In the genomic region with DNA sequence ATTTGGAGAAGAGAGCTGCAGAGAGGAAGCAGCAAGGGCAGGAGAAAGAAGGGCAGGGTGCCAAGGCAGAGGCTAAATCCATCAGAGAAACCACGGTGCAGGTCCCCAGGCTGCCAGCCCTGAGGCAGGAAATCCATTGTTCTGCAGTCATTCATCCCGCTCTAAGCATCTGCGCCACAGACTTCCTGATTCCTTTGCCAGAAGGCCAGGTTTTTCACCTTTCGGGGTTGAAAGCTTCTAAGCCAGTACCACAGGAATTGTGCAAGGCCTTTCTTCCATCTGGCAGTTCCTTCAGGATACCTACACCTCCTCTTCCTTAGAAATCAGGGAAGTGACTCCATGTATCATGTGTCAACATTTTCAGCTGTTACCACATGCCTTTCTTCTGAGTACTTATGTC, we compare ENCODE assay signal across 13 cellular contexts. TPM values are rescaled to one million over a fixed set of nuclear protein-coding genes. Genes with fewer than 3 reads are reported as not detected.
DNase-seq lines count a peak whose midpoint lies in the region; TF ChIP-seq lines count a peak whose summit lies in the region.
"Had no signal": no experiment of that assay in that cellular context is flagged by ENCODE, and none has a peak within 500 bp of the region (broad histone marks: within the 10 kb centered on the region; RNA-seq: fewer than 3 reads in every experiment).

No MANE protein-coding gene starts in this region.

- H3K27me3 Mint-ChIP-seq in Caco-2 (ENCODE audit: insufficient read depth, unreplicated experiment) (peaks cover 9% of the 10 kb centered on the region), osteocyte (ENCODE audit: unreplicated experiment) (peaks cover 2% of the 10 kb centered on the region)

- H3K4me1 Mint-ChIP-seq in Caco-2 (ENCODE audit: low read depth, unreplicated experiment) (no peaks in the 10 kb centered on the region), osteocyte (ENCODE audit: unreplicated experiment) (no peaks in the 10 kb centered on the region)

- H3K27ac Mint-ChIP-seq in Caco-2 (ENCODE audit: unreplicated experiment) (no peak overlapping the region), osteocyte (ENCODE audit: unreplicated experiment) (no peak overlapping the region)

- no peaks in the 10 kb centered on the region for H3K9me3 Mint-ChIP-seq in Caco-2 (ENCODE audit: unreplicated experiment)
- no peaks in the 10 kb centered on the region for H3K9me3 Mint-ChIP-seq in osteocyte (ENCODE audit: unreplicated experiment)

- no TSS peak for BruUV-seq in Caco-2 (replicated peaks; lab: Mats Ljungman, UMichigan)

- DNase-seq in COR-L47 (lab: John Stamatoyannopoulos, UW) (peak; percentile 74), NCI-H1105 (lab: John Stamatoyannopoulos, UW) (peak; percentile 2), amniotic epithelial cell (ENCODE audit: low read depth) (peak; percentile 7), islet precursor cell (peak; percentile 94), Caco-2 (no peak), osteocyte (ENCODE audit: extremely low spot score, unreplicated experiment) (no peak), hippocampal formation (lab: John Stamatoyannopoulos, UW) (no peak), CD1c-positive myeloid dendritic cell (ENCODE audit: extremely low spot score) (no peak)
- DNase-seq: activated CD4-positive, CD25-positive, alpha-beta regulatory T cell; aorta; BE2C; NCI-H187; stimulated activated CD4-positive, alpha-beta T cell treated with anti-CD3 and anti-CD28 coated beads, Interleukin-12 subunit alpha, Interleukin-12 subunit beta, amount 100 ng/mL, for 4 hours had no signal

- CTCF ChIA-PET in Caco-2 (lab: Charles Lee): no interaction called here

- H3K4me1 ChIP-seq in Caco-2: no peaks in the 10 kb centered on the region
- H3K4me1 ChIP-seq: BE2C had no signal

- H3K4me3 Mint-ChIP-seq in Caco-2 (ENCODE audit: unreplicated experiment): no peak overlapping the region
- H3K4me3 Mint-ChIP-seq in osteocyte (ENCODE audit: unreplicated experiment): no peak overlapping the region

- H3K36me3 ChIP-seq in Caco-2 (ENCODE audit: control insufficient read depth, insufficient read depth, low read length): no peaks in the 10 kb centered on the region
- H3K36me3 ChIP-seq: BE2C had no signal

- TF ChIP-seq CTCF in Caco-2 (IDR thresholded peaks at IDR 0.05; ENCODE audit: insufficient read depth in 1 of 2, low read depth in 1 of 2, low read length in 1 of 2, severe bottlenecking in 1 of 2, unreplicated experiment in 1 of 2): no peak
- no peak for TF ChIP-seq CTCF in osteocyte (IDR thresholded peaks at IDR 0.05)

- H3K27me3 ChIP-seq in Caco-2 (replicated peaks; ENCODE audit: control insufficient read depth, insufficient read depth, low read length): no peaks in the 10 kb centered on the region
- H3K27me3 ChIP-seq: BE2C had no signal

- H3K4me3 ChIP-seq in Caco-2 (ENCODE audit: low read depth, low read length): no peak overlapping the region

- H3K36me3 Mint-ChIP-seq in Caco-2 (ENCODE audit: insufficient read depth, unreplicated experiment) (no peaks in the 10 kb centered on the region), osteocyte (ENCODE audit: unreplicated experiment) (no peaks in the 10 kb centered on the region)

- POLR2A ChIA-PET in Caco-2 (lab: Charles Lee): no interaction called here

- intact Hi-C loops in Caco-2 (cut with micrococcal nuclease; ENCODE audit: unreplicated experiment): no loop called here

- H3K9me3 ChIP-seq in Caco-2: no peaks in the 10 kb centered on the region
- H3K9me3 ChIP-seq: BE2C had no signal

RNA-seq across cellular contexts. Expression of a gene that starts 45.6 kb away (rescaled TPM):
- total RNA-seq in Caco-2 (2022): not detected in 2 replicates
- total RNA-seq in osteocyte: not detected in 2 replicates

Comparison
In these comparisons a context has a peak if more than half of its experiments do, and no peak if none do; other contexts are left out.
1. DNase-seq: peak in COR-L47 (single experiment), NCI-H1105 (single experiment), amniotic epithelial cell (single experiment) and islet precursor cell (single experiment); none in Caco-2 (0 of 2), osteocyte (single experiment), hippocampal formation (0 of 2) and CD1c-positive myeloid dendritic cell (single experiment).